1 cellular context compared by ENCODE assay signal in the genomic region with DNA sequence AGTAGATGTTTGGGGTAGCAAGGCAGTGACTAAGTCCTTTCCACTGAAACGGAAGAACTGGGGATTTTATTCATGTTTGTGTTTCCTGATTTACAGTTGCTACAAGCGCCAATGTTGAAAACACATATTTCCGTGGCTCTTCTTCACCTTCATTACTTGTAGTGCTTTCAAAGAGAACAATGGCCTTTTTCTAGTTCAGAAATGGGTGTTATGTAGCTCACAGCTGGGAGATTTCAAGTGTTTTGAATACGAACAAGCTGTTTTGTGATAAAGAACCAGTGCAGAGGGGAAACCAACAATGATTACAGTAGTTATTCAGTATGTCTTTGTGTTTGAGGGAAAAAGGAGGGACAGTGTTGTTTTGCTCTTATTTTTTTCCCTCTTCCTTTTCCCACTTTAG.
TF ChIP-seq lines count a peak whose summit lies in the region.

No MANE protein-coding gene starts in this region.

TF ChIP-seq in HepG2, 621 proteins besides CTCF, POLR2A, EP300 and RAD21:
- TF ChIP-seq CEBPB (IDR thresholded peaks at IDR 0.05; ENCODE audit: borderline replicate concordance, low read depth, low read length) (no peak), NFATC3 (CRISPR knock-in tag; IDR thresholded peaks at IDR 0.05) (no peak), KIAA2018 (CRISPR knock-in tag; IDR thresholded peaks at IDR 0.05; ENCODE audit: borderline replicate concordance) (no peak), JUN (CRISPR knock-in tag; IDR thresholded peaks at IDR 0.05) (no peak), ZNF790 (CRISPR knock-in tag; IDR thresholded peaks at IDR 0.05; ENCODE audit: borderline replicate concordance) (no peak), HES4 (CRISPR knock-in tag; IDR thresholded peaks at IDR 0.05; ENCODE audit: borderline replicate concordance) (no peak), GATAD1 (CRISPR knock-in tag; IDR thresholded peaks at IDR 0.05) (no peak), ZNF878 (CRISPR knock-in tag; IDR thresholded peaks at IDR 0.05) (no peak), ZBTB2 (CRISPR knock-in tag; IDR thresholded peaks at IDR 0.05; ENCODE audit: low read depth) (no peak), ZEB1 (IDR thresholded peaks at IDR 0.05; ENCODE audit: insufficient replicate concordance, low read depth) (no peak), ZNF660 (CRISPR knock-in tag; IDR thresholded peaks at IDR 0.05; ENCODE audit: borderline replicate concordance, low read depth) (no peak), HIC2 (CRISPR knock-in tag; IDR thresholded peaks at IDR 0.05; ENCODE audit: low read depth) (no peak), FOXJ3 (CRISPR knock-in tag; IDR thresholded peaks at IDR 0.05; ENCODE audit: borderline replicate concordance) (no peak), BHLHE40 (IDR thresholded peaks at IDR 0.05; ENCODE audit: low read length) (no peak), DBP (CRISPR knock-in tag; IDR thresholded peaks at IDR 0.05; ENCODE audit: not compliant biosample characterization) (no peak), PCBP2 (optimal IDR thresholded peaks at IDR 0.05; ENCODE audit: low read depth, low read length, poor library complexity, severe bottlenecking) (no peak), ZNF687 (CRISPR knock-in tag; IDR thresholded peaks at IDR 0.05) (no peak), TBX3 (IDR thresholded peaks at IDR 0.05; ENCODE audit: borderline replicate concordance) (no peak)
- TF ChIP-seq, protein P1, sequence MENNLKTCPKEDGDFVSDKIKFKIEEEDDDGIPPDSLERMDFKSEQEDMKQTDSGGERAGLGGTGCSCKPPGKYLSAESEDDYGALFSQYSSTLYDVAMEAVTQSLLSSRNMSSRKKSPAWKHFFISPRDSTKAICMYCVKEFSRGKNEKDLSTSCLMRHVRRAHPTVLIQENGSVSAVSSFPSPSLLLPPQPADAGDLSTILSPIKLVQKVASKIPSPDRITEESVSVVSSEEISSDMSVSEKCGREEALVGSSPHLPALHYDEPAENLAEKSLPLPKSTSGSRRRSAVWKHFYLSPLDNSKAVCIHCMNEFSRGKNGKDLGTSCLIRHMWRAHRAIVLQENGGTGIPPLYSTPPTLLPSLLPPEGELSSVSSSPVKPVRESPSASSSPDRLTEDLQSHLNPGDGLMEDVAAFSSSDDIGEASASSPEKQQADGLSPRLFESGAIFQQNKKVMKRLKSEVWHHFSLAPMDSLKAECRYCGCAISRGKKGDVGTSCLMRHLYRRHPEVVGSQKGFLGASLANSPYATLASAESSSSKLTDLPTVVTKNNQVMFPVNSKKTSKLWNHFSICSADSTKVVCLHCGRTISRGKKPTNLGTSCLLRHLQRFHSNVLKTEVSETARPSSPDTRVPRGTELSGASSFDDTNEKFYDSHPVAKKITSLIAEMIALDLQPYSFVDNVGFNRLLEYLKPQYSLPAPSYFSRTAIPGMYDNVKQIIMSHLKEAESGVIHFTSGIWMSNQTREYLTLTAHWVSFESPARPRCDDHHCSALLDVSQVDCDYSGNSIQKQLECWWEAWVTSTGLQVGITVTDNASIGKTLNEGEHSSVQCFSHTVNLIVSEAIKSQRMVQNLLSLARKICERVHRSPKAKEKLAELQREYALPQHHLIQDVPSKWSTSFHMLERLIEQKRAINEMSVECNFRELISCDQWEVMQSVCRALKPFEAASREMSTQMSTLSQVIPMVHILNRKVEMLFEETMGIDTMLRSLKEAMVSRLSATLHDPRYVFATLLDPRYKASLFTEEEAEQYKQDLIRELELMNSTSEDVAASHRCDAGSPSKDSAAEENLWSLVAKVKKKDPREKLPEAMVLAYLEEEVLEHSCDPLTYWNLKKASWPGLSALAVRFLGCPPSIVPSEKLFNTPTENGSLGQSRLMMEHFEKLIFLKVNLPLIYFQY (CRISPR knock-in tag; IDR thresholded peaks at IDR 0.05; ENCODE audit: borderline replicate concordance) = no peak
